Comparison of ENCODE assay signal across 9 cellular contexts in genomic region chr20:32823737-32824588, GRCh38. TPM values are rescaled to one million over a fixed set of nuclear protein-coding genes. Genes with fewer than 3 reads are reported as not detected.
DNase-seq lines count a peak whose midpoint lies in the region; ATAC-seq and TF ChIP-seq lines count a peak whose summit lies in the region.
"Had no signal": no experiment of that assay in that cellular context is flagged by ENCODE, and none has a peak within 500 bp of the region (broad histone marks: within the 10 kb centered on the region; RNA-seq: fewer than 3 reads in every experiment).

No MANE protein-coding gene starts in this region.

- no peak for TF ChIP-seq CTCF in MCF 10A (IDR thresholded peaks at IDR 0.05; ENCODE audit: unreplicated experiment)
- TF ChIP-seq CTCF in nephron progenitor cell (IDR thresholded peaks at IDR 0.05), result no peak

- peaks cover 52% of the 10 kb centered on the region for H3K4me1 ChIP-seq in CD8-positive, alpha-beta memory T cell (ENCODE audit: insufficient read depth, low read length)

- peak overlapping the region; percentile 36 to 97 (median 74) for H3K27ac Mint-ChIP-seq in CD8-positive, alpha-beta memory T cell
- peak overlapping the region; percentile 74 for H3K27ac Mint-ChIP-seq in MCF 10A (ENCODE audit: low read depth, unreplicated experiment)
- H3K27ac Mint-ChIP-seq in nephron progenitor cell, result peak overlapping the region; percentile 26

- H3K9me3 ChIP-seq in CD8-positive, alpha-beta memory T cell (ENCODE audit: low read length), result no peaks in the 10 kb centered on the region

- peaks cover 0 to 6% of the 10 kb centered on the region in 2 donors for H3K27me3 Mint-ChIP-seq in CD8-positive, alpha-beta memory T cell
- no peaks in the 10 kb centered on the region for H3K27me3 Mint-ChIP-seq in MCF 10A (ENCODE audit: insufficient read depth, unreplicated experiment)
- no peaks in the 10 kb centered on the region for H3K27me3 Mint-ChIP-seq in nephron progenitor cell (ENCODE audit: low read depth, poor library complexity)

- CTCF ChIA-PET in CD8-positive, alpha-beta memory T cell (lab: Charles Lee), result no interaction called here
- CTCF ChIA-PET in MCF 10A (lab: Yijun Ruan, JAX), result interaction anchor here (0.6 to 5.8 kb wide), 10 partner anchors 13 to 633 kb away, joined by 4 to 40 read pairs (median 4); partner anchors contain the start of gene C20orf203

- no peaks in the 10 kb centered on the region for H3K9me3 Mint-ChIP-seq in CD8-positive, alpha-beta memory T cell
- H3K9me3 Mint-ChIP-seq in MCF 10A (ENCODE audit: unreplicated experiment) (no peaks in the 10 kb centered on the region), nephron progenitor cell (no peaks in the 10 kb centered on the region)

- peaks cover 59 to 74% (median 64%) of the 10 kb centered on the region in 3 donors for H3K4me1 Mint-ChIP-seq in CD8-positive, alpha-beta memory T cell
- H3K4me1 Mint-ChIP-seq in MCF 10A (ENCODE audit: insufficient read depth, unreplicated experiment) (peaks cover 40% of the 10 kb centered on the region), nephron progenitor cell (peaks cover 48% of the 10 kb centered on the region)

- POLR2A ChIA-PET in CD8-positive, alpha-beta memory T cell (lab: Charles Lee), result interaction anchor here (0.5 kb wide), 2 partner anchors 9 to 32 kb away, joined by 4 to 6 read pairs; no protein-coding TSS in a partner anchor
- POLR2A ChIA-PET in MCF 10A (lab: Yijun Ruan, JAX), result interaction anchor here (0.9 to 2.7 kb wide), 3 partner anchors 13 to 36 kb away, joined by 3 to 9 read pairs (median 3); no protein-coding TSS in a partner anchor

- H3K27me3 ChIP-seq in CD8-positive, alpha-beta memory T cell (ENCODE audit: insufficient read depth, low read length, poor library complexity, severe bottlenecking), result no peaks in the 10 kb centered on the region

- peaks cover 18% of the 10 kb centered on the region for H3K36me3 ChIP-seq in CD8-positive, alpha-beta memory T cell (ENCODE audit: insufficient read depth, low read length)

- no peak overlapping the region for H3K27ac ChIP-seq in CD8-positive, alpha-beta memory T cell (ENCODE audit: low read depth, low read length)

- no peak for ATAC-seq in HG03280 (IDR thresholded peaks at IDR 0.05; ENCODE audit: unreplicated experiment)

- H3K36me3 Mint-ChIP-seq in CD8-positive, alpha-beta memory T cell, result peaks cover 5 to 42% (median 9%) of the 10 kb centered on the region in 3 donors
- peaks cover 34% of the 10 kb centered on the region for H3K36me3 Mint-ChIP-seq in MCF 10A (ENCODE audit: insufficient read depth, unreplicated experiment)
- H3K36me3 Mint-ChIP-seq in nephron progenitor cell (ENCODE audit: low read depth), result peaks cover 40% of the 10 kb centered on the region

- no TSS peak for BruUV-seq in MCF 10A (replicated peaks; lab: Mats Ljungman, UMichigan)

- no peak overlapping the region for H3K4me3 ChIP-seq in CD8-positive, alpha-beta memory T cell (ENCODE audit: low read length)

- intact Hi-C loops in MCF 10A (cut with micrococcal nuclease), result no loop called here

- no peak for DNase-seq in CD8-positive, alpha-beta memory T cell
- DNase-seq in KBM-7, result peak; percentile 17
- no peak for DNase-seq in MCF 10A (ENCODE audit: unreplicated experiment)
- DNase-seq in nephron progenitor cell, result no peak
- no peak for DNase-seq in effector CD4-positive, alpha-beta T cell
- DNase-seq in NCI-H2196 treated with DMSO at 0.1 percent for 48 hours (lab: John Stamatoyannopoulos, UW; ENCODE audit: unreplicated experiment), result no peak
- no peak for DNase-seq in foreskin melanocyte
- DNase-seq: NCI-H526 treated with DMSO at 0.1 percent for 48 hours had no signal

- in situ Hi-C loops in KBM-7 (cut with MboI; ENCODE audit: low pct_unique_long_range_greater_than_20kb, low sequenced_read_pairs), result no loop called here

- peak overlapping the region in 4 of 7 donors; percentile 0 to 47 (median 20) for H3K4me3 Mint-ChIP-seq in CD8-positive, alpha-beta memory T cell
- H3K4me3 Mint-ChIP-seq in MCF 10A (ENCODE audit: unreplicated experiment), result peak overlapping the region; percentile 35
- H3K4me3 Mint-ChIP-seq in nephron progenitor cell, result no peak overlapping the region

RNA-seq across cellular contexts. Expression of gene MAPRE1, which starts 4.2 kb away (rescaled TPM):
- 100 to 1,000 TPM; 154 to 159 TPM for total RNA-seq in CD8-positive, alpha-beta memory T cell
- 96.3 TPM for polyA plus RNA-seq in CD8-positive, alpha-beta memory T cell
- total RNA-seq in MCF 10A (2022), result 94.9 and 117 TPM in 2 replicates

RNA-seq across cellular contexts. Expression of gene EFCAB8, which starts 34.8 kb away (rescaled TPM):
- under 1 TPM; 0.35 to 0.69 TPM for total RNA-seq in CD8-positive, alpha-beta memory T cell
- polyA plus RNA-seq in CD8-positive, alpha-beta memory T cell, result not detected
- not detected in 2 replicates for total RNA-seq in MCF 10A (2022)
